Comparison of ENCODE assay signal across 17 cellular contexts in the genomic region with DNA sequence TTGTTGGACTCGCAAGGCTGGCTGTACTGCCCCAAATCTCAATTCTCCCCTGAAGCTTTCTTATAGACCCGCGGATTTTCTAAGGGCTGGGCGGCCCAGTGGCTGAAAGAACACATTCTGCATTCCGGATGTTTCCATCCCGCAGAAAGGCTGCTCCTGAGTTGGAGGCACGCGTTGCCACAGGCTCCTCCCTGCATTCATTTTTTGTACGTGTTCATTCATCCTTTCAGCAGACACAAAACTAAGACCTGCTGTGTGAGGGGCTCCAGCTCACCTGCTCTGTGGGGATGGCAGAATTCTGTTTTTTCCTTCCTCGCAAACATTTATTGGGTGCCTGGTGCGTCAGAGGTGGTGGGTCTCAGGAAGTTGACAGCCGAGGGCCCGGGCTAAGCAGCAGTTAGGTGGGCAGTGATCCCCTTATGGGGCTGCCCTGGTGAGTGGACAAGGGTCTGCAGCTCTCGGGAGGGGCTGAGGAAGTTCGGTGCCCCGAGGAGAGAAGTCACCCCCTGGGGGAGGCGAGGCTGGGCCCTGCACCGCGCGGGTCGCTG. TPM values are rescaled to one million over a fixed set of nuclear protein-coding genes. Genes with fewer than 3 reads are reported as not detected.
DNase-seq lines count a peak whose midpoint lies in the region; ATAC-seq, FAIRE-seq and TF ChIP-seq lines count a peak whose summit lies in the region.
"Had no signal": no experiment of that assay in that cellular context is flagged by ENCODE, and none has a peak within 500 bp of the region (broad histone marks: within the 10 kb centered on the region; RNA-seq: fewer than 3 reads in every experiment).

No MANE protein-coding gene starts in this region.

- H3K79me2 ChIP-seq in neural cell (replicated peaks; ENCODE audit: insufficient read depth, low read length): no peaks in the 10 kb centered on the region

- peaks cover 4% of the 10 kb centered on the region for H3F3A ChIP-seq in neural cell (ENCODE audit: insufficient read depth, low read length, poor library complexity, severe bottlenecking)

- intact Hi-C loops in cardiac septum (cut with DNase I): no loop called here
- intact Hi-C loops in Right ventricle myocardium superior (cut with DNase I): no loop called here
- intact Hi-C loops in esophagus muscularis mucosa (cut with DNase I): loop anchor here (5.0 kb wide), 1 partner anchor 69 kb away; a partner anchor contains a TSS
- intact Hi-C loops in CD4-positive, alpha-beta memory T cell (cut with micrococcal nuclease): no loop called here

- POLR2A ChIA-PET in CD4-positive, alpha-beta memory T cell (lab: Charles Lee; ENCODE audit: partially characterized antibody): no interaction called here

- H3K9me3 ChIP-seq in esophagus muscularis mucosa (no peaks in the 10 kb centered on the region), neural cell (ENCODE audit: low read length) (no peaks in the 10 kb centered on the region)
- no peaks in the 10 kb centered on the region for H3K9me3 ChIP-seq in CD4-positive, alpha-beta memory T cell (ENCODE audit: control insufficient read depth in 1 of 2, low read length in 2 of 2)
- H3K9me3 ChIP-seq: A549, transverse colon had no signal

- no peaks in the 10 kb centered on the region for H3K9me2 ChIP-seq in neural cell (ENCODE audit: insufficient read depth, low read length)

- H3K36me3 Mint-ChIP-seq in CD4-positive, alpha-beta memory T cell: no peaks in the 10 kb centered on the region

- H3K27me3 ChIP-seq in esophagus muscularis mucosa: peaks cover 0 to 8% (median 0%) of the 10 kb centered on the region in 4 donors
- H3K27me3 ChIP-seq in neural cell (ENCODE audit: insufficient read depth, low read depth, low read length): no peaks in the 10 kb centered on the region
- no peaks in the 10 kb centered on the region for H3K27me3 ChIP-seq in brain microvascular endothelial cell (replicated peaks)
- H3K27me3 ChIP-seq in CD4-positive, alpha-beta memory T cell (ENCODE audit: insufficient read depth, low read length): no peaks in the 10 kb centered on the region

- 61% methylated on average over 18 of the region's 21 CpGs for WGBS in esophagus muscularis mucosa

- no peak for TF ChIP-seq RAD21 in neural cell (conservative IDR thresholded peaks at IDR 0.05)

- TF ChIP-seq CTCF in esophagus muscularis mucosa (IDR thresholded peaks at IDR 0.05) (no peak), neural cell (IDR thresholded peaks at IDR 0.05; ENCODE audit: poor library complexity, severe bottlenecking) (no peak), brain microvascular endothelial cell (IDR thresholded peaks at IDR 0.05; ENCODE audit: low read depth, low read length, missing control alignments) (no peak)

- no peak for FAIRE-seq in H54 (lab: Jason Lieb, UNC)
- FAIRE-seq: A549, D721Med had no signal

- peaks cover 0 to 2% (median 0%) of the 10 kb centered on the region in 4 donors for H3K4me1 Mint-ChIP-seq in CD4-positive, alpha-beta memory T cell

- peaks cover 0 to 4% of the 10 kb centered on the region in 2 donors for H3K27me3 Mint-ChIP-seq in CD4-positive, alpha-beta memory T cell

- no peak for TF ChIP-seq POLR2A in esophagus muscularis mucosa (IDR thresholded peaks at IDR 0.05; ENCODE audit: low read depth)
- TF ChIP-seq POLR2A in H54 (IDR thresholded peaks at IDR 0.05; ENCODE audit: low read depth, low read length): no peak

- H3K9me3 Mint-ChIP-seq in CD4-positive, alpha-beta memory T cell: peaks cover 0 to 8% (median under 1%) of the 10 kb centered on the region in 8 donors
- H3K9me3 Mint-ChIP-seq: activated CD4-positive, alpha-beta memory T cell treated with anti-CD3 and anti-CD28 coated beads, Interleukin-2, amount 10 ng/mL, durations not matched to agents 7 days and 5 days had no signal

- in situ Hi-C loops in brain microvascular endothelial cell (cut with HindIII; ENCODE audit: low pct_ligation_motif_present, low sequenced_read_pairs): no loop called here

- H3K4me1 ChIP-seq in esophagus muscularis mucosa: peaks cover 37 to 47% (median 39%) of the 10 kb centered on the region in 4 donors
- no peaks in the 10 kb centered on the region for H3K4me1 ChIP-seq in CD4-positive, alpha-beta memory T cell (ENCODE audit: insufficient read depth, low read length)

- H2AFZ ChIP-seq in neural cell (ENCODE audit: low read depth, low read length): no peak overlapping the region

- DNase-seq in cardiac septum (ENCODE audit: low spot score) (peak; percentile 47), Right ventricle myocardium superior (no peak), esophagus muscularis mucosa (ENCODE audit: extremely low spot score) (no peak), brain microvascular endothelial cell (no peak), amygdala (lab: John Stamatoyannopoulos, UW) (no peak), H54 (ENCODE audit: insufficient read length, low spot score) (no peak)
- no peak for DNase-seq in CD4-positive, alpha-beta memory T cell
- DNase-seq: activated CD4-positive, alpha-beta memory T cell treated with anti-CD3 and anti-CD28 coated beads, Interleukin-2, amount 10 ng/mL, durations not matched to agents 7 days and 5 days; activated gamma-delta T cell; foreskin melanocyte; NCI-H526 treated with DMSO at 0.1 percent for 48 hours; transverse colon had no signal

- no peak for ATAC-seq in Right ventricle myocardium superior (ENCODE audit: poor library complexity)

- TF ChIP-seq EP300 in esophagus muscularis mucosa (IDR thresholded peaks at IDR 0.05): no peak
- no peak for TF ChIP-seq EP300 in neural cell (conservative IDR thresholded peaks at IDR 0.05; ENCODE audit: poor library complexity, severe bottlenecking)

- CTCF ChIA-PET in CD4-positive, alpha-beta memory T cell (lab: Charles Lee; ENCODE audit: partially characterized antibody): no interaction called here

- H3K9ac ChIP-seq in neural cell (ENCODE audit: low read length): no peak overlapping the region

- H4K20me1 ChIP-seq in neural cell (ENCODE audit: insufficient read depth): no peaks in the 10 kb centered on the region

- H3K4me2 ChIP-seq in neural cell (ENCODE audit: low read length): no peak overlapping the region

- H3K4me3 ChIP-seq in esophagus muscularis mucosa (peak overlapping the region; percentile 58 to 69 (median 60)), neural cell (ENCODE audit: low read length) (no peak overlapping the region), brain microvascular endothelial cell (ENCODE audit: low read depth, low read length) (no peak overlapping the region)
- no peak overlapping the region for H3K4me3 ChIP-seq in CD4-positive, alpha-beta memory T cell (ENCODE audit: low read length in 2 of 2)

- H3K27ac ChIP-seq in esophagus muscularis mucosa (replicated peaks in 1 of 4) (no peak overlapping the region), neural cell (ENCODE audit: low read length) (no peak overlapping the region), brain microvascular endothelial cell (no peak overlapping the region)
- no peak overlapping the region for H3K27ac ChIP-seq in CD4-positive, alpha-beta memory T cell (ENCODE audit: low read depth, low read length)
- H3K27ac ChIP-seq: transverse colon had no signal

- H3K36me3 ChIP-seq in esophagus muscularis mucosa (peaks cover 0 to 80% (median 17%) of the 10 kb centered on the region in 4 donors), neural cell (ENCODE audit: insufficient read depth, low read length) (no peaks in the 10 kb centered on the region), brain microvascular endothelial cell (replicated peaks) (no peaks in the 10 kb centered on the region)
- H3K36me3 ChIP-seq in CD4-positive, alpha-beta memory T cell (ENCODE audit: insufficient read depth, low read length): no peaks in the 10 kb centered on the region
- H3K36me3 ChIP-seq: transverse colon had no signal

- H3K4me3 Mint-ChIP-seq in CD4-positive, alpha-beta memory T cell: no peak overlapping the region
- H3K4me3 Mint-ChIP-seq: activated CD4-positive, alpha-beta memory T cell treated with anti-CD3 and anti-CD28 coated beads, Interleukin-2, amount 10 ng/mL, durations not matched to agents 7 days and 5 days had no signal

- H3K27ac Mint-ChIP-seq in CD4-positive, alpha-beta memory T cell: no peak overlapping the region
- H3K27ac Mint-ChIP-seq: activated CD4-positive, alpha-beta memory T cell treated with anti-CD3 and anti-CD28 coated beads, Interleukin-2, amount 10 ng/mL, durations not matched to agents 7 days and 5 days had no signal

TF ChIP-seq in neural cell, 6 proteins besides CTCF, POLR2A, EP300 and RAD21:
- TF ChIP-seq POLR2AphosphoS5 (IDR thresholded peaks at IDR 0.05) (no peak), SMC3 (conservative IDR thresholded peaks at IDR 0.05; ENCODE audit: poor library complexity) (peak; percentile 39)

RNA-seq across cellular contexts. Expression of a gene that starts 23.7 kb away (rescaled TPM):
- total RNA-seq in cardiac septum (25.9 TPM), Right ventricle myocardium superior (19.3 TPM), esophagus muscularis mucosa (10 to 100 TPM in 3 of 4 donors, 1 to 10 TPM in 1; 7.0 to 21.1 (median 16.0) TPM)
- polyA plus RNA-seq in neural cell: 5.5 and 6.3 TPM in 2 replicates
- polyA minus RNA-seq in neural cell: 9.6 and 9.7 TPM in 2 replicates
- total RNA-seq in CD4-positive, alpha-beta memory T cell: not detected
- polyA plus RNA-seq in CD4-positive, alpha-beta memory T cell: not detected

RNA-seq across cellular contexts. Expression of a gene that starts 41.7 kb away (rescaled TPM):
- total RNA-seq in cardiac septum: 0.40 TPM
- total RNA-seq in Right ventricle myocardium superior: 0.43 TPM
- under 1 TPM in 2 of 4 donors, not detected in 2; 0.42 to 0.46 TPM for total RNA-seq in esophagus muscularis mucosa
- polyA plus RNA-seq in neural cell: not detected in 2 replicates
- not detected in 2 replicates for polyA minus RNA-seq in neural cell
- total RNA-seq in CD4-positive, alpha-beta memory T cell: not detected
- polyA plus RNA-seq in CD4-positive, alpha-beta memory T cell: not detected
- total RNA-seq: activated CD4-positive, alpha-beta memory T cell treated with anti-CD3 and anti-CD28 coated beads, Interleukin-2, amount 10 ng/mL, durations not matched to agents 7 days and 5 days; RPMI7951; T-helper 2 cell treated with Interferon-gamma antibody and Interleukin-4, amounts not matched to agents 100 ng/mL and 5 ng/mL, for 36 hours; transverse colon had no signal
- polyA plus RNA-seq: A549 had no signal

Comparison
In these comparisons a context has a peak if more than half of its experiments do, and no peak if none do; other contexts are left out.
1. H3K4me3 ChIP-seq: peak in esophagus muscularis mucosa (4 of 4); none in neural cell (single experiment), brain microvascular endothelial cell (single experiment) and CD4-positive, alpha-beta memory T cell (0 of 2).
2. RNA of a gene that starts 23.7 kb away (total RNA-seq): 25.9 TPM in cardiac septum (single experiment), 19.3 TPM in Right ventricle myocardium superior (single experiment) and 7.0 to 21.1 TPM in esophagus muscularis mucosa; not detected in CD4-positive, alpha-beta memory T cell; every median in the first group is over 4 times any median in the second.